Comparison of ENCODE assay signal across 14 cellular contexts in the genomic region with DNA sequence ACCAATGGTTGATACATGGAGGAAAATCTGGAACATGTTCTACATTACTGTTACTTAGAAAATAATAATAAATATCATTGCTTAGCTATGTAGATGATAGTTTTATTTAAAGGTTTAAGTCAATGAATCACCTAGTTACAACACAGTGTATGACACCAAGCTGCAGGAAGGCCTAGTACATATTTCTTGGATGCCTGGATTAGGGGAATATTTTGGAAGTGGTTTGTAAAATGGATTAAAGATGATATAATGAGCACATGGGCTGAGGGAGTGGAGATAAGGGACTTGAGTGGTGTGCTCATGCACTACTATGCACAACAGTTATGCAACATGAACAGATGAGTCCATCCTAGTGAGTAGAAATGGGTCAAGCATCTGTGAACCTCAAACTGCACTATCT.
DNase-seq lines count a peak whose midpoint lies in the region; ATAC-seq and TF ChIP-seq lines count a peak whose summit lies in the region.
"Had no signal": no experiment of that assay in that cellular context is flagged by ENCODE, and none has a peak within 500 bp of the region (broad histone marks: within the 10 kb centered on the region; RNA-seq: fewer than 3 reads in every experiment).

No MANE protein-coding gene starts in this region.

- ATAC-seq in GM19023 (IDR thresholded peaks at IDR 0.05; ENCODE audit: unreplicated experiment) (no peak), HG02588 (IDR thresholded peaks at IDR 0.05; ENCODE audit: unreplicated experiment) (no peak)

- TF ChIP-seq CTCF in cardiac fibroblast (IDR thresholded peaks at IDR 0.05; ENCODE audit: low read depth, low read length): no peak
- no peak for TF ChIP-seq CTCF in fibroblast of villous mesenchyme (IDR thresholded peaks at IDR 0.05; ENCODE audit: insufficient read depth, low read depth, low read length)

- H3K4me3 ChIP-seq in cardiac fibroblast (replicated peaks in 1 of 2; ENCODE audit: low read depth in 2 of 2, low read length in 2 of 2) (no peak overlapping the region), fibroblast of villous mesenchyme (ENCODE audit: low read depth, low read length) (no peak overlapping the region)
- H3K4me3 ChIP-seq: BLaER1, GM23248, HAP-1 had no signal

- DNase-seq in HS-5 (ENCODE audit: low read depth): peak; percentile 53
- peak; percentile 0 to 3 for DNase-seq in cardiac fibroblast (ENCODE audit: low read depth in 2 of 2)
- DNase-seq in fibroblast of villous mesenchyme (ENCODE audit: low read depth): peak; percentile 74
- DNase-seq in HPDE6-E6E7 (ENCODE audit: extremely low spot score): no peak
- DNase-seq in NCI-H1092 (lab: John Stamatoyannopoulos, UW): no peak
- DNase-seq: 8988T; CD4-positive, alpha-beta memory T cell; DMS 273 treated with DMSO at 0.1 percent for 48 hours; DMS53; GM23248 had no signal

Comparison
In these comparisons a context has a peak if more than half of its experiments do, and no peak if none do; other contexts are left out.
1. DNase-seq: peak in HS-5 (single experiment), cardiac fibroblast (2 of 2) and fibroblast of villous mesenchyme (single experiment); none in HPDE6-E6E7 (single experiment) and NCI-H1092 (single experiment).